1 cellular context compared by ENCODE assay signal in the genomic region with DNA sequence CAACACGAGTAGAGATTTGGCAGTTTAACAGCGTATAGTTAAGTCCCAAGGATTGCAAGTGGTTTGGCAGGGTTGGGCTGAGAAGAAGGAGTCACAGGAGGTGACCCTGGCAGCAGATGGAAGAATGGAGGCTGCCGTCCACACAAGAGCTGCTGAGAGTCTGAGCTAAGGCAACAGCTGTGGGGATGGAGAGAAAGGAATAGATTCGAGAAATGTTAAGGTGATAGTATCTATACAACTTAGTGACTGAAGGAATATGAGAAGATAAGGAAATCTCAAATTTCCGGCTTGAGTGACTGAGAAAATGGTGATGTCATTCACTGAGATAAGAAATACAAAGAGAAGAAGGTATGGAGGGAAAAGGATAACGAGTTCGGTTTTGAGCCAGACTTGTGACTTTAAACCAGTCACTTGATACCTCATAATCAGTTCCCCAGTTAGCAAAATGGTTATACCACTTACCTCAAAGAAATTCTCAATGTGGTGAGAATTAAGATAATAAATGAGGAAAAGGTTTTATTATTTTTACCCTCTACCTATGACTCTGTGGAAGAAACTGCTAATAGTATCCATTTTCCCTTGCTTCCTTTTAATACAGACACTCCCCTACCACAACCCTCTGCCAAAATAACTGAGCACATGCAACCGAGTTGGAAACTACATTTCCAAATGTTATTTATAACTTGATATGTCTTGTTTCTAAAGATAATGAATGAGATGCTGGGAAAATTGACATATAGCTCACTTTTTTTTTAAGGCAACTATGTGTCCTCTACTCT.
A peak's percentile ranks its signal among the peaks of the same experiment; 100 is the strongest.
TF ChIP-seq lines count a peak whose summit lies in the region.

No MANE protein-coding gene starts in this region.

TF ChIP-seq in K562, 482 proteins besides CTCF, POLR2A, EP300 and RAD21 (continued from another document and continues in another):
- TF ChIP-seq CGGBP1 (CRISPR knock-in tag; IDR thresholded peaks at IDR 0.05): no peak
- no peak for TF ChIP-seq ILK (tag; IDR thresholded peaks at IDR 0.05; ENCODE audit: borderline replicate concordance, low read depth)
- TF ChIP-seq NEUROD1 (IDR thresholded peaks at IDR 0.05; ENCODE audit: borderline replicate concordance, low read depth, low read length, partially characterized antibody): no peak
- TF ChIP-seq, protein P1, sequence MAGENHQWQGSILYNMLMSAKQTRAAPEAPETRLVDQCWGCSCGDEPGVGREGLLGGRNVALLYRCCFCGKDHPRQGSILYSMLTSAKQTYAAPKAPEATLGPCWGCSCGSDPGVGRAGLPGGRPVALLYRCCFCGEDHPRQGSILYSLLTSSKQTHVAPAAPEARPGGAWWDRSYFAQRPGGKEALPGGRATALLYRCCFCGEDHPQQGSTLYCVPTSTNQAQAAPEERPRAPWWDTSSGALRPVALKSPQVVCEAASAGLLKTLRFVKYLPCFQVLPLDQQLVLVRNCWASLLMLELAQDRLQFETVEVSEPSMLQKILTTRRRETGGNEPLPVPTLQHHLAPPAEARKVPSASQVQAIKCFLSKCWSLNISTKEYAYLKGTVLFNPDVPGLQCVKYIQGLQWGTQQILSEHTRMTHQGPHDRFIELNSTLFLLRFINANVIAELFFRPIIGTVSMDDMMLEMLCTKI (IDR thresholded peaks at IDR 0.05; ENCODE audit: partially characterized antibody): no peak
- TF ChIP-seq, protein P2, sequence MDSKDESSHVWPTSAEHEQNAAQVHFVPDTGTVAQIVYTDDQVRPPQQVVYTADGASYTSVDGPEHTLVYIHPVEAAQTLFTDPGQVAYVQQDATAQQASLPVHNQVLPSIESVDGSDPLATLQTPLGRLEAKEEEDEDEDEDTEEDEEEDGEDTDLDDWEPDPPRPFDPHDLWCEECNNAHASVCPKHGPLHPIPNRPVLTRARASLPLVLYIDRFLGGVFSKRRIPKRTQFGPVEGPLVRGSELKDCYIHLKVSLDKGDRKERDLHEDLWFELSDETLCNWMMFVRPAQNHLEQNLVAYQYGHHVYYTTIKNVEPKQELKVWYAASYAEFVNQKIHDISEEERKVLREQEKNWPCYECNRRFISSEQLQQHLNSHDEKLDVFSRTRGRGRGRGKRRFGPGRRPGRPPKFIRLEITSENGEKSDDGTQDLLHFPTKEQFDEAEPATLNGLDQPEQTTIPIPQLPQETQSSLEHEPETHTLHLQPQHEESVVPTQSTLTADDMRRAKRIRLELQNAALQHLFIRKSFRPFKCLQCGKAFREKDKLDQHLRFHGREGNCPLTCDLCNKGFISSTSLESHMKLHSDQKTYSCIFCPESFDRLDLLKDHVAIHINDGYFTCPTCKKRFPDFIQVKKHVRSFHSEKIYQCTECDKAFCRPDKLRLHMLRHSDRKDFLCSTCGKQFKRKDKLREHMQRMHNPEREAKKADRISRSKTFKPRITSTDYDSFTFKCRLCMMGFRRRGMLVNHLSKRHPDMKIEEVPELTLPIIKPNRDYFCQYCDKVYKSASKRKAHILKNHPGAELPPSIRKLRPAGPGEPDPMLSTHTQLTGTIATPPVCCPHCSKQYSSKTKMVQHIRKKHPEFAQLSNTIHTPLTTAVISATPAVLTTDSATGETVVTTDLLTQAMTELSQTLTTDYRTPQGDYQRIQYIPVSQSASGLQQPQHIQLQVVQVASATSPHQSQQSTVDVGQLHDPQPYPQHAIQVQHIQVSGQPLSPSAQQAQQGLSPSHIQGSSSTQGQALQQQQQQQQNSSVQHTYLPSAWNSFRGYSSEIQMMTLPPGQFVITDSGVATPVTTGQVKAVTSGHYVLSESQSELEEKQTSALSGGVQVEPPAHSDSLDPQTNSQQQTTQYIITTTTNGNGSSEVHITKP (IDR thresholded peaks at IDR 0.05; ENCODE audit: partially characterized antibody): no peak
- TF ChIP-seq HBP1 (CRISPR knock-in tag; IDR thresholded peaks at IDR 0.05): no peak
- no peak for TF ChIP-seq SMAD1 (IDR thresholded peaks at IDR 0.05; ENCODE audit: low read depth, low read length, partially characterized antibody)
- TF ChIP-seq ZNF124 (CRISPR knock-in tag; IDR thresholded peaks at IDR 0.05): no peak
- TF ChIP-seq ZNF212 (CRISPR knock-in tag; IDR thresholded peaks at IDR 0.05): no peak
- TF ChIP-seq KAT2B (IDR thresholded peaks at IDR 0.05; ENCODE audit: low read depth, low read length): no peak
- TF ChIP-seq ZKSCAN1 (IDR thresholded peaks at IDR 0.05; ENCODE audit: low read depth, low read length): no peak
- TF ChIP-seq MTA1 (IDR thresholded peaks at IDR 0.05; ENCODE audit: borderline replicate concordance): peak; percentile 63; the same call in 1 of the 2 replicates
- no peak for TF ChIP-seq ZBTB8A (IDR thresholded peaks at IDR 0.05; ENCODE audit: partially characterized antibody)
- TF ChIP-seq SOX6 (IDR thresholded peaks at IDR 0.05): peak; percentile 80
- TF ChIP-seq NFE2 (IDR thresholded peaks at IDR 0.05; ENCODE audit: low read depth): 0 out of 2 replicates have a peak, but pooled peaks have one; percentile 6
- no peak for TF ChIP-seq TAF1 (IDR thresholded peaks at IDR 0.05; ENCODE audit: control insufficient read depth, extremely low read depth, insufficient read depth, low read length, severe bottlenecking)
- TF ChIP-seq ATF3 (IDR thresholded peaks at IDR 0.05): peak; percentile 94
- no peak for TF ChIP-seq ATF3 (CRISPR knock-in tag; conservative IDR thresholded peaks at IDR 0.05)
- TF ChIP-seq HNRNPLL (IDR thresholded peaks at IDR 0.05; ENCODE audit: low read depth, low read length, poor library complexity, severe bottlenecking): no peak
- TF ChIP-seq MITF (IDR thresholded peaks at IDR 0.05): no peak
- no peak for TF ChIP-seq PTRF (tag; IDR thresholded peaks at IDR 0.05)
- no peak for TF ChIP-seq ZFP1 (CRISPR knock-in tag; IDR thresholded peaks at IDR 0.05)
- peak; percentile 61 for TF ChIP-seq JUN (IDR thresholded peaks at IDR 0.05; ENCODE audit: borderline replicate concordance, low read depth, low read length)
- no peak for TF ChIP-seq JUN (CRISPR knock-in tag; IDR thresholded peaks at IDR 0.05; ENCODE audit: borderline replicate concordance)
- no peak for TF ChIP-seq E2F3 (CRISPR knock-in tag; IDR thresholded peaks at IDR 0.05)
- TF ChIP-seq, protein P3, sequence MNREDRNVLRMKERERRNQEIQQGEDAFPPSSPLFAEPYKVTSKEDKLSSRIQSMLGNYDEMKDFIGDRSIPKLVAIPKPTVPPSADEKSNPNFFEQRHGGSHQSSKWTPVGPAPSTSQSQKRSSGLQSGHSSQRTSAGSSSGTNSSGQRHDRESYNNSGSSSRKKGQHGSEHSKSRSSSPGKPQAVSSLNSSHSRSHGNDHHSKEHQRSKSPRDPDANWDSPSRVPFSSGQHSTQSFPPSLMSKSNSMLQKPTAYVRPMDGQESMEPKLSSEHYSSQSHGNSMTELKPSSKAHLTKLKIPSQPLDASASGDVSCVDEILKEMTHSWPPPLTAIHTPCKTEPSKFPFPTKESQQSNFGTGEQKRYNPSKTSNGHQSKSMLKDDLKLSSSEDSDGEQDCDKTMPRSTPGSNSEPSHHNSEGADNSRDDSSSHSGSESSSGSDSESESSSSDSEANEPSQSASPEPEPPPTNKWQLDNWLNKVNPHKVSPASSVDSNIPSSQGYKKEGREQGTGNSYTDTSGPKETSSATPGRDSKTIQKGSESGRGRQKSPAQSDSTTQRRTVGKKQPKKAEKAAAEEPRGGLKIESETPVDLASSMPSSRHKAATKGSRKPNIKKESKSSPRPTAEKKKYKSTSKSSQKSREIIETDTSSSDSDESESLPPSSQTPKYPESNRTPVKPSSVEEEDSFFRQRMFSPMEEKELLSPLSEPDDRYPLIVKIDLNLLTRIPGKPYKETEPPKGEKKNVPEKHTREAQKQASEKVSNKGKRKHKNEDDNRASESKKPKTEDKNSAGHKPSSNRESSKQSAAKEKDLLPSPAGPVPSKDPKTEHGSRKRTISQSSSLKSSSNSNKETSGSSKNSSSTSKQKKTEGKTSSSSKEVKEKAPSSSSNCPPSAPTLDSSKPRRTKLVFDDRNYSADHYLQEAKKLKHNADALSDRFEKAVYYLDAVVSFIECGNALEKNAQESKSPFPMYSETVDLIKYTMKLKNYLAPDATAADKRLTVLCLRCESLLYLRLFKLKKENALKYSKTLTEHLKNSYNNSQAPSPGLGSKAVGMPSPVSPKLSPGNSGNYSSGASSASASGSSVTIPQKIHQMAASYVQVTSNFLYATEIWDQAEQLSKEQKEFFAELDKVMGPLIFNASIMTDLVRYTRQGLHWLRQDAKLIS (CRISPR knock-in tag; IDR thresholded peaks at IDR 0.05): no peak
- TF ChIP-seq YBX1 (IDR thresholded peaks at IDR 0.05): no peak
- TF ChIP-seq ZNF146 (CRISPR knock-in tag; IDR thresholded peaks at IDR 0.05; ENCODE audit: unreplicated experiment): no peak
- TF ChIP-seq SLC30A9 (CRISPR knock-in tag; IDR thresholded peaks at IDR 0.05): no peak
- TF ChIP-seq SETDB1 (IDR thresholded peaks at IDR 0.05; ENCODE audit: low read length): no peak
- TF ChIP-seq, protein P4, sequence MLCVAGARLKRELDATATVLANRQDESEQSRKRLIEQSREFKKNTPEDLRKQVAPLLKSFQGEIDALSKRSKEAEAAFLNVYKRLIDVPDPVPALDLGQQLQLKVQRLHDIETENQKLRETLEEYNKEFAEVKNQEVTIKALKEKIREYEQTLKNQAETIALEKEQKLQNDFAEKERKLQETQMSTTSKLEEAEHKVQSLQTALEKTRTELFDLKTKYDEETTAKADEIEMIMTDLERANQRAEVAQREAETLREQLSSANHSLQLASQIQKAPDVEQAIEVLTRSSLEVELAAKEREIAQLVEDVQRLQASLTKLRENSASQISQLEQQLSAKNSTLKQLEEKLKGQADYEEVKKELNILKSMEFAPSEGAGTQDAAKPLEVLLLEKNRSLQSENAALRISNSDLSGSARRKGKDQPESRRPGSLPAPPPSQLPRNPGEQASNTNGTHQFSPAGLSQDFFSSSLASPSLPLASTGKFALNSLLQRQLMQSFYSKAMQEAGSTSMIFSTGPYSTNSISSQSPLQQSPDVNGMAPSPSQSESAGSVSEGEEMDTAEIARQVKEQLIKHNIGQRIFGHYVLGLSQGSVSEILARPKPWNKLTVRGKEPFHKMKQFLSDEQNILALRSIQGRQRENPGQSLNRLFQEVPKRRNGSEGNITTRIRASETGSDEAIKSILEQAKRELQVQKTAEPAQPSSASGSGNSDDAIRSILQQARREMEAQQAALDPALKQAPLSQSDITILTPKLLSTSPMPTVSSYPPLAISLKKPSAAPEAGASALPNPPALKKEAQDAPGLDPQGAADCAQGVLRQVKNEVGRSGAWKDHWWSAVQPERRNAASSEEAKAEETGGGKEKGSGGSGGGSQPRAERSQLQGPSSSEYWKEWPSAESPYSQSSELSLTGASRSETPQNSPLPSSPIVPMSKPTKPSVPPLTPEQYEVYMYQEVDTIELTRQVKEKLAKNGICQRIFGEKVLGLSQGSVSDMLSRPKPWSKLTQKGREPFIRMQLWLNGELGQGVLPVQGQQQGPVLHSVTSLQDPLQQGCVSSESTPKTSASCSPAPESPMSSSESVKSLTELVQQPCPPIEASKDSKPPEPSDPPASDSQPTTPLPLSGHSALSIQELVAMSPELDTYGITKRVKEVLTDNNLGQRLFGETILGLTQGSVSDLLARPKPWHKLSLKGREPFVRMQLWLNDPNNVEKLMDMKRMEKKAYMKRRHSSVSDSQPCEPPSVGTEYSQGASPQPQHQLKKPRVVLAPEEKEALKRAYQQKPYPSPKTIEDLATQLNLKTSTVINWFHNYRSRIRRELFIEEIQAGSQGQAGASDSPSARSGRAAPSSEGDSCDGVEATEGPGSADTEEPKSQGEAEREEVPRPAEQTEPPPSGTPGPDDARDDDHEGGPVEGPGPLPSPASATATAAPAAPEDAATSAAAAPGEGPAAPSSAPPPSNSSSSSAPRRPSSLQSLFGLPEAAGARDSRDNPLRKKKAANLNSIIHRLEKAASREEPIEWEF (CRISPR knock-in tag; IDR thresholded peaks at IDR 0.05): no peak
- TF ChIP-seq CHAMP1 (IDR thresholded peaks at IDR 0.05): no peak
- no peak for TF ChIP-seq ZNF707 (CRISPR knock-in tag; conservative IDR thresholded peaks at IDR 0.05)
- no peak for TF ChIP-seq ZNF316 (IDR thresholded peaks at IDR 0.05)
- TF ChIP-seq MTF1 (CRISPR knock-in tag; IDR thresholded peaks at IDR 0.05; ENCODE audit: borderline replicate concordance): no peak
